Comparison of ENCODE assay signal across 1 cellular context in the genomic region with DNA sequence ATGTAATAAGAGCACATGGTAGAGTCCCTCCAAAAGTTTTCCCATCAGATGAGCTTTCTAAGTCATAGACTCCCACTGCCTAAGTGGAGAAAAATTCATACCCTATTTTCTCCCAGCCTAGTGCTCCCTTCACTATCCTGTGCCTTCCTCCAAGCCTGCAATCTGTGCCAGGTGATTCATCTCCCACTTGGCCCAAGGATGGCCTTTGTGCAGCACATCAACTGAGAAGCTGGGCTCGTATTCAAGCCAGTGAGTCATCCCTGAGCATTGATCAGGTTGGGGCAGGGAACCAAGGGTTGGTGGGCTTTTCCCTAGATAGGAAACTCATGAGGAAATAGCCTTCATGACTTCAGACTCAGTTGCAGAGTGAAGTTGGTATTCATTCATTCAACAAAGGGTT.
TF ChIP-seq lines count a peak whose summit lies in the region.

No MANE protein-coding gene starts in this region.

TF ChIP-seq in SK-N-SH, 30 proteins besides CTCF, POLR2A, EP300 and RAD21 (continued from another document):
- TF ChIP-seq REST (IDR thresholded peaks at IDR 0.05; ENCODE audit: low read depth, low read length) (no peak), MEF2A (IDR thresholded peaks at IDR 0.05; ENCODE audit: borderline replicate concordance, low read depth) (0 out of 2 replicates have a peak, but pooled peaks have one; percentile 25), FOXJ3 (CRISPR knock-in tag; IDR thresholded peaks at IDR 0.05) (no peak), FOXM1 (IDR thresholded peaks at IDR 0.05; ENCODE audit: low read depth) (no peak), MXI1 (IDR thresholded peaks at IDR 0.05; ENCODE audit: low read depth, low read length) (no peak), CHD2 (IDR thresholded peaks at IDR 0.05; ENCODE audit: low read length, partially characterized antibody) (no peak), RXRA (IDR thresholded peaks at IDR 0.05; ENCODE audit: borderline replicate concordance, low read depth) (peak; percentile 90), PBX3 (IDR thresholded peaks at IDR 0.05) (peak; percentile 61), GABPA (IDR thresholded peaks at IDR 0.05; ENCODE audit: low read depth) (no peak), TCF12 (IDR thresholded peaks at IDR 0.05) (peak; percentile 82), YY1 (IDR thresholded peaks at IDR 0.05; ENCODE audit: low read depth) (no peak), IRF3 (IDR thresholded peaks at IDR 0.05; ENCODE audit: low read depth, low read length) (no peak), GATA2 (CRISPR knock-in tag; IDR thresholded peaks at IDR 0.05) (no peak), NFIC (IDR thresholded peaks at IDR 0.05; ENCODE audit: borderline replicate concordance) (peak; percentile 99), NRF1 (IDR thresholded peaks at IDR 0.05; ENCODE audit: low read depth, low read length) (no peak), SIN3A (IDR thresholded peaks at IDR 0.05; ENCODE audit: borderline replicate concordance, low read depth, low read length) (no peak), TEAD4 (IDR thresholded peaks at IDR 0.05; ENCODE audit: borderline replicate concordance, insufficient read depth) (no peak), SMC3 (IDR thresholded peaks at IDR 0.05; ENCODE audit: low read depth, low read length) (no peak)
- TF ChIP-seq, protein P1, sequence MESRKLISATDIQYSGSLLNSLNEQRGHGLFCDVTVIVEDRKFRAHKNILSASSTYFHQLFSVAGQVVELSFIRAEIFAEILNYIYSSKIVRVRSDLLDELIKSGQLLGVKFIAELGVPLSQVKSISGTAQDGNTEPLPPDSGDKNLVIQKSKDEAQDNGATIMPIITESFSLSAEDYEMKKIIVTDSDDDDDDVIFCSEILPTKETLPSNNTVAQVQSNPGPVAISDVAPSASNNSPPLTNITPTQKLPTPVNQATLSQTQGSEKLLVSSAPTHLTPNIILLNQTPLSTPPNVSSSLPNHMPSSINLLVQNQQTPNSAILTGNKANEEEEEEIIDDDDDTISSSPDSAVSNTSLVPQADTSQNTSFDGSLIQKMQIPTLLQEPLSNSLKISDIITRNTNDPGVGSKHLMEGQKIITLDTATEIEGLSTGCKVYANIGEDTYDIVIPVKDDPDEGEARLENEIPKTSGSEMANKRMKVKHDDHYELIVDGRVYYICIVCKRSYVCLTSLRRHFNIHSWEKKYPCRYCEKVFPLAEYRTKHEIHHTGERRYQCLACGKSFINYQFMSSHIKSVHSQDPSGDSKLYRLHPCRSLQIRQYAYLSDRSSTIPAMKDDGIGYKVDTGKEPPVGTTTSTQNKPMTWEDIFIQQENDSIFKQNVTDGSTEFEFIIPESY (IDR thresholded peaks at IDR 0.05; ENCODE audit: borderline replicate concordance, low read depth): 0 out of 2 replicates have a peak, but pooled peaks have one; percentile 29
- TF ChIP-seq, protein P2, sequence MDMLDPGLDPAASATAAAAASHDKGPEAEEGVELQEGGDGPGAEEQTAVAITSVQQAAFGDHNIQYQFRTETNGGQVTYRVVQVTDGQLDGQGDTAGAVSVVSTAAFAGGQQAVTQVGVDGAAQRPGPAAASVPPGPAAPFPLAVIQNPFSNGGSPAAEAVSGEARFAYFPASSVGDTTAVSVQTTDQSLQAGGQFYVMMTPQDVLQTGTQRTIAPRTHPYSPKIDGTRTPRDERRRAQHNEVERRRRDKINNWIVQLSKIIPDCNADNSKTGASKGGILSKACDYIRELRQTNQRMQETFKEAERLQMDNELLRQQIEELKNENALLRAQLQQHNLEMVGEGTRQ (IDR thresholded peaks at IDR 0.05; ENCODE audit: borderline replicate concordance, low read depth, low read length): no peak
